In genomic region chr12:46675736-46676135, GRCh38 we compare ENCODE assay signal across 8 cellular contexts.
DNase-seq lines count a peak whose midpoint lies in the region; ATAC-seq and TF ChIP-seq lines count a peak whose summit lies in the region.

No MANE protein-coding gene starts in this region.

- no peaks in the 10 kb centered on the region for H3K4me1 Mint-ChIP-seq in CD4-positive, alpha-beta T cell (ENCODE audit: low read depth)
- H3K4me1 Mint-ChIP-seq in immature natural killer cell: peaks cover 3 to 6% of the 10 kb centered on the region in 2 donors
- H3K4me1 Mint-ChIP-seq in activated CD8-positive, alpha-beta memory T cell treated with anti-CD3 and anti-CD28 coated beads, Interleukin-2, amount 10 ng/mL, durations not matched to agents 7 days and 5 days: peaks cover 6% of the 10 kb centered on the region

- no peak overlapping the region for H3K27ac ChIP-seq in CD4-positive, alpha-beta T cell (ENCODE audit: low read depth, low read length)
- no peak overlapping the region for H3K27ac ChIP-seq in transverse colon

- no peaks in the 10 kb centered on the region for H3K9me3 Mint-ChIP-seq in CD4-positive, alpha-beta T cell
- no peaks in the 10 kb centered on the region for H3K9me3 Mint-ChIP-seq in immature natural killer cell
- H3K9me3 Mint-ChIP-seq in activated CD8-positive, alpha-beta memory T cell treated with anti-CD3 and anti-CD28 coated beads, Interleukin-2, amount 10 ng/mL, durations not matched to agents 7 days and 5 days (ENCODE audit: low read depth): no peaks in the 10 kb centered on the region

- no peaks in the 10 kb centered on the region for H3K27me3 ChIP-seq in CD4-positive, alpha-beta T cell (ENCODE audit: control insufficient read depth, insufficient read depth, low read length)
- no peaks in the 10 kb centered on the region for H3K27me3 ChIP-seq in transverse colon

- TF ChIP-seq POLR2A in transverse colon (IDR thresholded peaks at IDR 0.05): no peak

- intact Hi-C loops in CD4-positive, alpha-beta T cell (cut with DNase I, micrococcal nuclease): loop anchor here (2.0 to 10.0 kb wide), 5 partner anchors 333 to 1009 kb away; no protein-coding TSS in a partner anchor
- intact Hi-C loops in transverse colon (cut with DNase I; ENCODE audit: low total_unique reads): loop anchor here (5.0 kb wide), 1 partner anchor 257 kb away; no protein-coding TSS in a partner anchor

- peak; percentile 59 for TF ChIP-seq CTCF in CD4-positive, alpha-beta T cell (IDR thresholded peaks at IDR 0.05)
- TF ChIP-seq CTCF in WI38 (IDR thresholded peaks at IDR 0.05; ENCODE audit: low read depth, low read length) (peak; percentile 46; the same call in 1 of the 2 replicates), transverse colon (IDR thresholded peaks at IDR 0.05) (peak; percentile 66 to 81 (median 70))

- no peak for ATAC-seq in CD4-positive, alpha-beta T cell (ENCODE audit: poor library complexity)
- ATAC-seq in activated CD8-positive, alpha-beta memory T cell treated with anti-CD3 and anti-CD28 coated beads, Interleukin-2, amount 10 ng/mL, durations not matched to agents 7 days and 5 days: no peak
- ATAC-seq in activated CD4-positive, CD25-positive, alpha-beta regulatory T cell treated with anti-CD3 and anti-CD28 coated beads, Interleukin-2, amount 50 U/mL, for 24 hours: no peak

- in situ Hi-C loops in transverse colon (cut with MboI; ENCODE audit: low pct_ligation_motif_present in 1 of 4, low pct_unique_long_range_greater_than_20kb in 1 of 4, low sequenced_read_pairs in 3 of 4): loop anchor here (10.0 to 25.0 kb wide), 3 partner anchors 259 to 538 kb away; no protein-coding TSS in a partner anchor

- H3K4me3 Mint-ChIP-seq in CD4-positive, alpha-beta T cell: no peak overlapping the region
- no peak overlapping the region for H3K4me3 Mint-ChIP-seq in immature natural killer cell
- no peak overlapping the region for H3K4me3 Mint-ChIP-seq in activated CD8-positive, alpha-beta memory T cell treated with anti-CD3 and anti-CD28 coated beads, Interleukin-2, amount 10 ng/mL, durations not matched to agents 7 days and 5 days

- H3K36me3 Mint-ChIP-seq in CD4-positive, alpha-beta T cell (ENCODE audit: low read depth): no peaks in the 10 kb centered on the region
- peaks cover 0 to 4% (median 2%) of the 10 kb centered on the region in 3 donors for H3K36me3 Mint-ChIP-seq in immature natural killer cell
- H3K36me3 Mint-ChIP-seq in activated CD8-positive, alpha-beta memory T cell treated with anti-CD3 and anti-CD28 coated beads, Interleukin-2, amount 10 ng/mL, durations not matched to agents 7 days and 5 days: no peaks in the 10 kb centered on the region

- DNase-seq in CD4-positive, alpha-beta T cell: no peak
- peak; percentile 27 for DNase-seq in HEK293T (ENCODE audit: extremely low spot score)
- peak in 2 of 3 donors; percentile 14 to 21 for DNase-seq in immature natural killer cell
- DNase-seq in transverse colon: no peak
- DNase-seq in activated CD8-positive, alpha-beta memory T cell treated with anti-CD3 and anti-CD28 coated beads, Interleukin-2, amount 10 ng/mL, durations not matched to agents 7 days and 5 days: no peak
- no peak for DNase-seq in activated CD4-positive, alpha-beta T cell treated with anti-CD3 and anti-CD28 coated beads, Interleukin-2, amount 50 U/mL, for 48 hours

- H3K27me3 Mint-ChIP-seq in CD4-positive, alpha-beta T cell: no peaks in the 10 kb centered on the region
- no peaks in the 10 kb centered on the region for H3K27me3 Mint-ChIP-seq in immature natural killer cell (ENCODE audit: low read depth in 3 of 3)
- no peaks in the 10 kb centered on the region for H3K27me3 Mint-ChIP-seq in activated CD8-positive, alpha-beta memory T cell treated with anti-CD3 and anti-CD28 coated beads, Interleukin-2, amount 10 ng/mL, durations not matched to agents 7 days and 5 days

- CTCF ChIA-PET in CD4-positive, alpha-beta T cell (lab: Charles Lee): interaction anchor here (0.7 to 1.7 kb wide), 2 partner anchors 292 to 551 kb away, joined by 3 to 5 read pairs; no protein-coding TSS in a partner anchor
- CTCF ChIA-PET in HEK293T (lab: Yijun Ruan, JAX): interaction anchor here (0.9 to 1.9 kb wide), 4 partner anchors 11 to 308 kb away, joined by 3 to 5 read pairs (median 4); partner anchors contain the start of gene SLC38A4
- CTCF ChIA-PET in activated CD8-positive, alpha-beta memory T cell treated with anti-CD3 and anti-CD28 coated beads, Interleukin-2, amount 10 ng/mL, durations not matched to agents 7 days and 5 days (lab: Charles Lee): interaction anchor here (0.8 to 2.2 kb wide), 8 partner anchors 13 to 829 kb away, joined by 3 to 7 read pairs (median 4); no protein-coding TSS in a partner anchor

- H3K4me3 ChIP-seq in WI38 (ENCODE audit: low read depth, low read length): no peak overlapping the region
- H3K4me3 ChIP-seq in transverse colon: no peak overlapping the region

- H3K27ac Mint-ChIP-seq in CD4-positive, alpha-beta T cell: no peak overlapping the region
- no peak overlapping the region for H3K27ac Mint-ChIP-seq in immature natural killer cell
- H3K27ac Mint-ChIP-seq in activated CD8-positive, alpha-beta memory T cell treated with anti-CD3 and anti-CD28 coated beads, Interleukin-2, amount 10 ng/mL, durations not matched to agents 7 days and 5 days: no peak overlapping the region

- no peak for TF ChIP-seq EP300 in transverse colon (IDR thresholded peaks at IDR 0.05; ENCODE audit: low read depth)

- H3K36me3 ChIP-seq in transverse colon: no peaks in the 10 kb centered on the region

- WGBS in transverse colon (ENCODE audit: low coverage in 1 of 2), 2 donors: 47 to 68% methylated on average over 11 of the region's 11 CpGs

- H3K4me1 ChIP-seq in transverse colon: peaks cover 0 to 4% (median 1%) of the 10 kb centered on the region in 4 donors

- POLR2A ChIA-PET in CD4-positive, alpha-beta T cell (lab: Charles Lee): no interaction called here
- POLR2A ChIA-PET in HEK293T (lab: Yijun Ruan, JAX): no interaction called here

- H3K9me3 ChIP-seq in CD4-positive, alpha-beta T cell (ENCODE audit: control insufficient read depth, low read length): no peaks in the 10 kb centered on the region
- H3K9me3 ChIP-seq in transverse colon: no peaks in the 10 kb centered on the region

TF ChIP-seq in HEK293T, 16 proteins besides CTCF, POLR2A, EP300 and RAD21:
- TF ChIP-seq ELF4 (IDR thresholded peaks at IDR 0.05): no peak
TF ChIP-seq in HEK293T: peak in this region for 0.

Comparison
In these comparisons a context has a peak if more than half of its experiments do, and no peak if none do; other contexts are left out.
1. DNase-seq: peak in HEK293T (single experiment) and immature natural killer cell (2 of 3); none in CD4-positive, alpha-beta T cell (0 of 10), transverse colon (single experiment), activated CD8-positive, alpha-beta memory T cell treated with anti-CD3 and anti-CD28 coated beads, Interleukin-2, amount 10 ng/mL, durations not matched to agents 7 days and 5 days (single experiment) and activated CD4-positive, alpha-beta T cell treated with anti-CD3 and anti-CD28 coated beads, Interleukin-2, amount 50 U/mL, for 48 hours (0 of 2).
2. Peak in every context shown above with its lines, with median percentiles within 50 percentile points of each other: CTCF ChIP-seq.